Comparison of ENCODE assay signal across 10 cellular contexts in genomic region chr3:71784201-71784913, GRCh38. TPM values are rescaled to one million over a fixed set of nuclear protein-coding genes. Genes with fewer than 3 reads are reported as not detected.
DNase-seq lines count a peak whose midpoint lies in the region; ATAC-seq and TF ChIP-seq lines count a peak whose summit lies in the region.
"Had no signal": no experiment of that assay in that cellular context is flagged by ENCODE, and none has a peak within 500 bp of the region (broad histone marks: within the 10 kb centered on the region; RNA-seq: fewer than 3 reads in every experiment).

No MANE protein-coding gene starts in this region.

- peak overlapping the region; percentile 40 for H3K4me3 ChIP-seq in iPS-18c (ENCODE audit: insufficient read depth, low read depth, low read length)

- no peak overlapping the region for H3K27ac Mint-ChIP-seq in activated CD4-positive, alpha-beta T cell treated with anti-CD3 and anti-CD28 coated beads, Interleukin-2, amount 10 ng/mL, durations not matched to agents 24 days and 14 days
- no peak overlapping the region for H3K27ac Mint-ChIP-seq in activated B cell treated with CpG ODN at 0.5 μM for 24 hours
- H3K27ac Mint-ChIP-seq in stimulated activated effector memory CD8-positive, alpha-beta T cell treated with anti-CD3 and anti-CD28 coated beads, Interleukin-12 subunit alpha, Interleukin-12 subunit beta, amount 100 ng/mL, for 72 hours: peak overlapping the region; percentile 63

- no peaks in the 10 kb centered on the region for H3K9me3 Mint-ChIP-seq in activated CD4-positive, alpha-beta T cell treated with anti-CD3 and anti-CD28 coated beads, Interleukin-2, amount 10 ng/mL, durations not matched to agents 24 days and 14 days
- no peaks in the 10 kb centered on the region for H3K9me3 Mint-ChIP-seq in activated B cell treated with CpG ODN at 0.5 μM for 24 hours
- H3K9me3 Mint-ChIP-seq in stimulated activated effector memory CD8-positive, alpha-beta T cell treated with anti-CD3 and anti-CD28 coated beads, Interleukin-12 subunit alpha, Interleukin-12 subunit beta, amount 100 ng/mL, for 72 hours: no peaks in the 10 kb centered on the region

- H3K27me3 Mint-ChIP-seq in activated CD4-positive, alpha-beta T cell treated with anti-CD3 and anti-CD28 coated beads, Interleukin-2, amount 10 ng/mL, durations not matched to agents 24 days and 14 days: peaks cover 64% of the 10 kb centered on the region
- H3K27me3 Mint-ChIP-seq in activated B cell treated with CpG ODN at 0.5 μM for 24 hours: peaks cover 51% of the 10 kb centered on the region

- POLR2A ChIA-PET in activated B cell treated with CpG ODN at 0.5 μM for 24 hours (lab: Charles Lee): no interaction called here

- no peaks in the 10 kb centered on the region for H3K9me3 ChIP-seq in iPS-18c (ENCODE audit: control insufficient read depth, insufficient read depth, low read length)

- TF ChIP-seq CTCF in activated B cell treated with CpG ODN at 0.5 μM for 24 hours (IDR thresholded peaks at IDR 0.05): no peak

- peaks cover 26% of the 10 kb centered on the region for H3K4me1 Mint-ChIP-seq in activated CD4-positive, alpha-beta T cell treated with anti-CD3 and anti-CD28 coated beads, Interleukin-2, amount 10 ng/mL, durations not matched to agents 24 days and 14 days
- H3K4me1 Mint-ChIP-seq in activated B cell treated with CpG ODN at 0.5 μM for 24 hours: peaks cover 17% of the 10 kb centered on the region
- peaks cover 24% of the 10 kb centered on the region for H3K4me1 Mint-ChIP-seq in stimulated activated effector memory CD8-positive, alpha-beta T cell treated with anti-CD3 and anti-CD28 coated beads, Interleukin-12 subunit alpha, Interleukin-12 subunit beta, amount 100 ng/mL, for 72 hours

- no peaks in the 10 kb centered on the region for H3K36me3 Mint-ChIP-seq in activated CD4-positive, alpha-beta T cell treated with anti-CD3 and anti-CD28 coated beads, Interleukin-2, amount 10 ng/mL, durations not matched to agents 24 days and 14 days (ENCODE audit: low read depth)
- no peaks in the 10 kb centered on the region for H3K36me3 Mint-ChIP-seq in activated B cell treated with CpG ODN at 0.5 μM for 24 hours (ENCODE audit: low read depth)
- no peaks in the 10 kb centered on the region for H3K36me3 Mint-ChIP-seq in stimulated activated effector memory CD8-positive, alpha-beta T cell treated with anti-CD3 and anti-CD28 coated beads, Interleukin-12 subunit alpha, Interleukin-12 subunit beta, amount 100 ng/mL, for 72 hours

- DNase-seq in activated CD4-positive, alpha-beta T cell treated with anti-CD3 and anti-CD28 coated beads, Interleukin-2, amount 10 ng/mL, durations not matched to agents 24 days and 14 days: no peak
- no peak for DNase-seq in activated CD4-positive, alpha-beta T cell treated with anti-CD3 and anti-CD28 coated beads for 48 hours
- DNase-seq in activated B cell treated with CpG ODN at 0.5 μM for 24 hours: no peak
- DNase-seq in stimulated activated effector memory CD8-positive, alpha-beta T cell treated with anti-CD3 and anti-CD28 coated beads, Interleukin-12 subunit alpha, Interleukin-12 subunit beta, amount 100 ng/mL, for 72 hours (ENCODE audit: low spot score in 2 of 2): no peak
- no peak for DNase-seq in effector CD4-positive, alpha-beta T cell
- no peak for DNase-seq in stimulated activated CD4-positive, alpha-beta T cell treated with anti-CD3 and anti-CD28 coated beads, Interleukin-4, amount 100 ng/mL, for 24 hours

- CTCF ChIA-PET in activated B cell treated with CpG ODN at 0.5 μM for 24 hours (lab: Charles Lee): interaction anchor here (1.2 kb wide), 1 partner anchor 1272 kb away, joined by 3 read pairs; no protein-coding TSS in a partner anchor

- ATAC-seq in activated B cell treated with CpG ODN at 0.5 μM for 24 hours (ENCODE audit: low read depth): no peak
- ATAC-seq in stimulated activated effector memory CD8-positive, alpha-beta T cell treated with anti-CD3 and anti-CD28 coated beads, Interleukin-12 subunit alpha, Interleukin-12 subunit beta, amount 100 ng/mL, for 72 hours: no peak
- ATAC-seq in HG03457 (IDR thresholded peaks at IDR 0.05; ENCODE audit: unreplicated experiment): no peak

- H3K4me3 Mint-ChIP-seq in activated CD4-positive, alpha-beta T cell treated with anti-CD3 and anti-CD28 coated beads, Interleukin-2, amount 10 ng/mL, durations not matched to agents 24 days and 14 days: peak overlapping the region; percentile 80
- H3K4me3 Mint-ChIP-seq in activated B cell treated with CpG ODN at 0.5 μM for 24 hours: peak overlapping the region; percentile 52
- H3K4me3 Mint-ChIP-seq in stimulated activated effector memory CD8-positive, alpha-beta T cell treated with anti-CD3 and anti-CD28 coated beads, Interleukin-12 subunit alpha, Interleukin-12 subunit beta, amount 100 ng/mL, for 72 hours: peak overlapping the region; percentile 76

- intact Hi-C loops in activated CD4-positive, alpha-beta T cell treated with anti-CD3 and anti-CD28 coated beads, Interleukin-2, amount 10 ng/mL, durations not matched to agents 24 days and 14 days (cut with micrococcal nuclease): loop anchor here (5.0 kb wide), 1 partner anchor 72 kb away; no protein-coding TSS in a partner anchor
- intact Hi-C loops in activated B cell treated with CpG ODN at 0.5 μM for 24 hours (cut with micrococcal nuclease): no loop called here

RNA-seq across cellular contexts. Expression of gene PROK2, which starts 0.6 kb away (rescaled TPM):
- not detected in 2 replicates for total RNA-seq in activated CD4-positive, alpha-beta T cell treated with anti-CD3 and anti-CD28 coated beads, Interleukin-2, amount 10 ng/mL, durations not matched to agents 24 days and 14 days
- total RNA-seq in activated B cell treated with CpG ODN at 0.5 μM for 24 hours: not detected in 2 replicates
- total RNA-seq: endothelial cell of umbilical vein, pulmonary artery endothelial cell had no signal

RNA-seq across cellular contexts. Expression of gene GPR27, which starts 30.7 kb away (rescaled TPM):
- total RNA-seq in activated CD4-positive, alpha-beta T cell treated with anti-CD3 and anti-CD28 coated beads, Interleukin-2, amount 10 ng/mL, durations not matched to agents 24 days and 14 days: 1.0 and 1.4 TPM in 2 replicates
- not detected in 2 replicates for total RNA-seq in activated B cell treated with CpG ODN at 0.5 μM for 24 hours
- total RNA-seq: endothelial cell of umbilical vein, pulmonary artery endothelial cell had no signal

RNA-seq across cellular contexts. Expression of gene EIF4E3, which starts 59.2 kb away (rescaled TPM):
- total RNA-seq in activated CD4-positive, alpha-beta T cell treated with anti-CD3 and anti-CD28 coated beads, Interleukin-2, amount 10 ng/mL, durations not matched to agents 24 days and 14 days: 20.3 and 20.7 TPM in 2 replicates
- 1.8 and 2.0 TPM in 2 replicates for total RNA-seq in activated B cell treated with CpG ODN at 0.5 μM for 24 hours
